In genomic region chr10:1109795-1110673, GRCh38 we compare ENCODE assay signal across 8 cellular contexts. TPM values are rescaled to one million over a fixed set of nuclear protein-coding genes. Genes with fewer than 3 reads are reported as not detected.
DNase-seq lines count a peak whose midpoint lies in the region; TF ChIP-seq lines count a peak whose summit lies in the region.

No MANE protein-coding gene starts in this region.

- no peak for TF ChIP-seq POLR2A in NB4 (IDR thresholded peaks at IDR 0.05; ENCODE audit: extremely low read depth, insufficient read length)

- H3K4me1 Mint-ChIP-seq in HFFc6 (ENCODE audit: low read depth) (peaks cover 16% of the 10 kb centered on the region), mesothelial cell of epicardium (peaks cover 10% of the 10 kb centered on the region)
- H3K4me1 Mint-ChIP-seq in activated CD4-positive, alpha-beta T cell treated with anti-CD3 and anti-CD28 coated beads, Interleukin-2, amount 10 ng/mL, durations not matched to agents 7 days and 5 days = peaks cover 41% of the 10 kb centered on the region

- H3K9me3 Mint-ChIP-seq in HFFc6 (no peaks in the 10 kb centered on the region), mesothelial cell of epicardium (no peaks in the 10 kb centered on the region)
- no peaks in the 10 kb centered on the region for H3K9me3 Mint-ChIP-seq in activated CD4-positive, alpha-beta T cell treated with anti-CD3 and anti-CD28 coated beads, Interleukin-2, amount 10 ng/mL, durations not matched to agents 7 days and 5 days

- H3K4me3 Mint-ChIP-seq in HFFc6 = no peak overlapping the region; the same call in 1 of the 2 replicates
- peak overlapping the region; percentile 21 for H3K4me3 Mint-ChIP-seq in activated CD4-positive, alpha-beta T cell treated with anti-CD3 and anti-CD28 coated beads, Interleukin-2, amount 10 ng/mL, durations not matched to agents 7 days and 5 days
- no peak overlapping the region for H3K4me3 Mint-ChIP-seq in mesothelial cell of epicardium

- peak; percentile 73 for TF ChIP-seq CTCF in HFFc6 (IDR thresholded peaks at IDR 0.05)
- peak; percentile 55 for TF ChIP-seq CTCF in NB4 (IDR thresholded peaks at IDR 0.05; ENCODE audit: low read depth, low read length)
- TF ChIP-seq CTCF in mesothelial cell of epicardium (IDR thresholded peaks at IDR 0.05; ENCODE audit: unreplicated experiment) = peak; percentile 58

- DNase-seq in NCI-H345 (lab: John Stamatoyannopoulos, UW) (peak; percentile 13), NCI-H345 treated with DMSO at 0.1 percent for 48 hours (lab: John Stamatoyannopoulos, UW; ENCODE audit: unreplicated experiment) (no peak), HFFc6 (peak; percentile 81), NB4 (ENCODE audit: low read depth) (peak; percentile 71), mesothelial cell of epicardium (ENCODE audit: low spot score in 2 of 2, unreplicated experiment in 2 of 2) (peak in 1 of 2 experiments; percentile 64)
- peak; percentile 84 for DNase-seq in activated CD4-positive, alpha-beta T cell treated with anti-CD3 and anti-CD28 coated beads, Interleukin-2, amount 10 ng/mL, durations not matched to agents 7 days and 5 days
- peak; percentile 62 for DNase-seq in effector CD4-positive, alpha-beta T cell
- DNase-seq in stimulated activated CD8-positive, alpha-beta memory T cell treated with anti-CD3 and anti-CD28 coated beads, Interleukin-4, amount 100 ng/mL, for 4 hours (ENCODE audit: low read depth in 2 of 2, low spot score in 1 of 2) = peak; percentile 43 to 56

- POLR2A ChIA-PET in activated CD4-positive, alpha-beta T cell treated with anti-CD3 and anti-CD28 coated beads, Interleukin-2, amount 10 ng/mL, durations not matched to agents 7 days and 5 days (lab: Charles Lee) = interaction anchor here (0.5 kb wide), 1 partner anchor 72 kb away, joined by 3 read pairs; no protein-coding TSS in a partner anchor

- H3K27ac Mint-ChIP-seq in HFFc6 (peak overlapping the region; percentile 58), mesothelial cell of epicardium (peak overlapping the region; percentile 78)
- H3K27ac Mint-ChIP-seq in activated CD4-positive, alpha-beta T cell treated with anti-CD3 and anti-CD28 coated beads, Interleukin-2, amount 10 ng/mL, durations not matched to agents 7 days and 5 days = peak overlapping the region; percentile 82

- H3K27me3 Mint-ChIP-seq in HFFc6 (ENCODE audit: insufficient read depth) (peaks cover 8% of the 10 kb centered on the region; the same call in 1 of the 2 replicates), mesothelial cell of epicardium (ENCODE audit: low read depth) (no peaks in the 10 kb centered on the region)
- no peaks in the 10 kb centered on the region for H3K27me3 Mint-ChIP-seq in activated CD4-positive, alpha-beta T cell treated with anti-CD3 and anti-CD28 coated beads, Interleukin-2, amount 10 ng/mL, durations not matched to agents 7 days and 5 days

- peaks cover 54% of the 10 kb centered on the region for H3K36me3 Mint-ChIP-seq in HFFc6 (ENCODE audit: low read depth)
- H3K36me3 Mint-ChIP-seq in activated CD4-positive, alpha-beta T cell treated with anti-CD3 and anti-CD28 coated beads, Interleukin-2, amount 10 ng/mL, durations not matched to agents 7 days and 5 days (ENCODE audit: low read depth) = peaks cover 80% of the 10 kb centered on the region
- H3K36me3 Mint-ChIP-seq in mesothelial cell of epicardium = peaks cover 57% of the 10 kb centered on the region

- CTCF ChIA-PET in activated CD4-positive, alpha-beta T cell treated with anti-CD3 and anti-CD28 coated beads, Interleukin-2, amount 10 ng/mL, durations not matched to agents 7 days and 5 days (lab: Charles Lee) = interaction anchor here (0.7 to 2.7 kb wide), 14 partner anchors 12 to 259 kb away, joined by 3 to 6 read pairs (median 3); partner anchors contain the start of genes LARP4B and WDR37

- H3K4me3 ChIP-seq in NB4 (ENCODE audit: low read depth, low read length) = no peak overlapping the region

RNA-seq across cellular contexts. Expression of gene WDR37, which starts 53.8 kb away (rescaled TPM):
- 10 to 100 TPM; 17.0 to 22.8 (median 18.8) TPM for total RNA-seq in HFFc6 (2021; fragmentation: NEBNext Ultra II Directional; extraction: Animal tissue kit (Norgen Biotek cat#: 25700))
- total RNA-seq in activated CD4-positive, alpha-beta T cell treated with anti-CD3 and anti-CD28 coated beads, Interleukin-2, amount 10 ng/mL, durations not matched to agents 7 days and 5 days = 10 to 100 TPM; 31.9 to 35.0 TPM
- total RNA-seq in mesothelial cell of epicardium = 20.3 to 21.1 TPM (median 20.8 TPM) in 3 replicates
